Comparison of ENCODE assay signal across 9 cellular contexts in the genomic region with DNA sequence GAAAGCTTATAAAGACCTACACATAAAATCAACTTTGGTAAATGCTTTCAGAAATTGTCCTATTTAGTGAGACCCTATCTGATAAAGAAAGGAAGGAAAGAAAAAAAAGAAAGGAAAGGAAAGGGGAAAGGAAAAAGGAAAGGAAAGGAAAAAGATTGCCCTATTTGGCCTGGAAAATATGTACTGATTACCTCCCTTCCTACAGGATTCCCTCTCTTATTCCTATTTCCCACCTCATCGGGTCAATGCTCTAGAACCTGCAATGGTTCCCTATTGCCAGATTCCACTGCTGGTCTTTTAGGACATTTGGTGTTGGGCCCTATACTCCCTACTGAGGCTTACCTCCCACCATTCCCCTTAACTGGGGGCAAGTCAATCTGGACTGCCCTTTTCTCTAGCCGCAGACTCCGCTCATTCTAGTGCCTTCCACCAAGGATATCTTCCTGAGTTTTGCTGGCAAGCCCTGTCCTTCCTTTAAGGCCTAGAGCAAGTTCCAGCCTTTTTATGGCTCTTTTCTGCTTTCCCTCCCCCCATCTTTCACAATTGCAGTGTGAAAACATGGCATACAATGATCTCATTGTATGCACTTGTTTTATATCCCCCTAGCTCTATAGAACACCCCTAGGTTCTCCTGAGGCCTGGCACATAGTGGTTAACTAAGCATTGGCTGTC. TPM values are rescaled to one million over a fixed set of nuclear protein-coding genes. Genes with fewer than 3 reads are reported as not detected.
DNase-seq lines count a peak whose midpoint lies in the region; ATAC-seq and TF ChIP-seq lines count a peak whose summit lies in the region.
"Had no signal": no experiment of that assay in that cellular context is flagged by ENCODE, and none has a peak within 500 bp of the region (broad histone marks: within the 10 kb centered on the region; RNA-seq: fewer than 3 reads in every experiment).

No MANE protein-coding gene starts in this region.

- H3K27ac ChIP-seq in HCT116 (ENCODE audit: low read depth, low read length), result peak overlapping the region; percentile 90; the same call in 1 of the 2 replicates
- peak overlapping the region; percentile 98 for H3K27ac ChIP-seq in VCaP
- H3K27ac ChIP-seq in esophagus muscularis mucosa (replicated peaks in 1 of 4), result peak overlapping the region in 3 of 4 donors; percentile 98 to 100 (median 99)
- H3K27ac ChIP-seq in smooth muscle cell (ENCODE audit: low read depth), result peak overlapping the region; percentile 82

- TF ChIP-seq POLR2A in HCT116 (IDR thresholded peaks at IDR 0.05; ENCODE audit: borderline replicate concordance, extremely low read depth, insufficient read depth, insufficient read length) (no peak), esophagus muscularis mucosa (IDR thresholded peaks at IDR 0.05; ENCODE audit: low read depth) (no peak)

- no peak overlapping the region for H3K4me3 ChIP-seq in HCT116 (replicated peaks in 1 of 2; ENCODE audit: low read depth in 1 of 2, low read length in 2 of 2)
- no peak overlapping the region for H3K4me3 ChIP-seq in esophagus muscularis mucosa
- no peak overlapping the region for H3K4me3 ChIP-seq in smooth muscle cell

- intact Hi-C loops in HCT116 (cut with micrococcal nuclease), result loop anchor here (2.0 kb wide), 3 partner anchors 43 to 59 kb away; no protein-coding TSS in a partner anchor
- intact Hi-C loops in esophagus muscularis mucosa (cut with DNase I), result no loop called here

- 97% methylated on average over 3 of the region's 3 CpGs for WGBS in esophagus muscularis mucosa
- WGBS in smooth muscle cell (ENCODE audit: low lambda C conversion rate), result 92% methylated on average over 3 of the region's 3 CpGs

- CTCF ChIA-PET in HCT116 (lab: Charles Lee), result interaction anchor here (0.6 to 3.6 kb wide), 10 partner anchors 9 to 1891 kb away, joined by 3 to 17 read pairs (median 3); no protein-coding TSS in a partner anchor

- no peaks in the 10 kb centered on the region for H3K9me2 ChIP-seq in HCT116 (ENCODE audit: insufficient read depth)

- no TSS peak for BruUV-seq in HCT116 (replicated peaks; lab: Mats Ljungman, UMichigan)

- peaks cover 49% of the 10 kb centered on the region for H3F3A ChIP-seq in smooth muscle cell (ENCODE audit: low read depth)

- no peak for ATAC-seq in HCT116
- ATAC-seq in GM19395 (IDR thresholded peaks at IDR 0.05; ENCODE audit: unreplicated experiment), result no peak
- ATAC-seq in GM18498 (IDR thresholded peaks at IDR 0.05; ENCODE audit: unreplicated experiment), result no peak

- TF ChIP-seq EP300 in esophagus muscularis mucosa (IDR thresholded peaks at IDR 0.05), result no peak

- H3K27me3 ChIP-seq in HCT116 (ENCODE audit: insufficient read depth, low read length), result no peaks in the 10 kb centered on the region
- no peaks in the 10 kb centered on the region for H3K27me3 ChIP-seq in esophagus muscularis mucosa
- no peaks in the 10 kb centered on the region for H3K27me3 ChIP-seq in smooth muscle cell (ENCODE audit: low read depth)

- no peak for TF ChIP-seq RAD21 in HCT116 (IDR thresholded peaks at IDR 0.05; ENCODE audit: low read depth)

- H3K9ac ChIP-seq in HCT116 (ENCODE audit: low read length) (no peak overlapping the region), smooth muscle cell (ENCODE audit: low read depth) (no peak overlapping the region)

- H2AFZ ChIP-seq in HCT116 (ENCODE audit: low read depth, low read length, poor library complexity, severe bottlenecking) (no peak overlapping the region), smooth muscle cell (ENCODE audit: low read depth) (no peak overlapping the region)

- H3K4me1 ChIP-seq in HCT116 (ENCODE audit: control insufficient read depth in 1 of 2, insufficient read depth in 2 of 2, low read length in 2 of 2), result peaks cover 31 to 54% of the 10 kb centered on the region in 2 experiments
- peaks cover 14 to 33% (median 29%) of the 10 kb centered on the region in 4 donors for H3K4me1 ChIP-seq in esophagus muscularis mucosa
- H3K4me1 ChIP-seq in smooth muscle cell (ENCODE audit: low read depth), result peaks cover 10% of the 10 kb centered on the region

- no peak overlapping the region; the same call in 1 of the 2 replicates for H3K4me2 ChIP-seq in HCT116 (ENCODE audit: low read length)
- H3K4me2 ChIP-seq in smooth muscle cell, result no peak overlapping the region

- H4K20me1 ChIP-seq in HCT116 (ENCODE audit: insufficient read depth), result no peaks in the 10 kb centered on the region
- peaks cover 32% of the 10 kb centered on the region for H4K20me1 ChIP-seq in smooth muscle cell (ENCODE audit: low read depth)

- H3K79me2 ChIP-seq in HCT116 (ENCODE audit: insufficient read depth, low read length) (peaks cover 19% of the 10 kb centered on the region), smooth muscle cell (ENCODE audit: low read depth) (peaks cover 28% of the 10 kb centered on the region)

- no peaks in the 10 kb centered on the region for H3K9me3 ChIP-seq in HCT116 (ENCODE audit: control insufficient read depth in 1 of 2, insufficient read depth in 1 of 2, low read depth in 1 of 2, low read length in 2 of 2)
- H3K9me3 ChIP-seq in esophagus muscularis mucosa, result no peaks in the 10 kb centered on the region
- no peaks in the 10 kb centered on the region for H3K9me3 ChIP-seq in smooth muscle cell (replicated peaks; ENCODE audit: low read depth)

- DNase-seq in HCT116 (ENCODE audit: low read depth, low spot score) (no peak), esophagus muscularis mucosa (ENCODE audit: extremely low spot score) (no peak), smooth muscle cell (lab: John Stamatoyannopoulos, UW; ENCODE audit: unreplicated experiment) (no peak), AG08395 (ENCODE audit: low spot score) (no peak)
- DNase-seq: amygdala, NCI-H2029 had no signal

- peaks cover 8 to 13% of the 10 kb centered on the region in 2 experiments; a peak in 2 of 4 replicates for H3K36me3 ChIP-seq in HCT116 (ENCODE audit: control insufficient read depth in 1 of 2, insufficient read depth in 2 of 2, low read length in 2 of 2)
- peaks cover 13 to 27% (median 18%) of the 10 kb centered on the region in 4 donors for H3K36me3 ChIP-seq in esophagus muscularis mucosa
- H3K36me3 ChIP-seq in smooth muscle cell (ENCODE audit: low read depth), result no peaks in the 10 kb centered on the region

- POLR2A ChIA-PET in HCT116 (lab: Charles Lee), result interaction anchor here (0.6 to 13.5 kb wide), 9 partner anchors 14 to 427 kb away, joined by 3 to 371 read pairs (median 3); a partner anchor contains a TSS

- RAD21 ChIA-PET in HCT116 (lab: Charles Lee; ENCODE audit: low non-redundant PET in 1 of 2, low total read pairs in 2 of 2, uncharacterized antibody in 2 of 2, unreplicated experiment in 2 of 2), result interaction anchor here (0.5 to 1.2 kb wide), 3 partner anchors 42 to 54 kb away, joined by 3 to 4 read pairs (median 3); no protein-coding TSS in a partner anchor

- TF ChIP-seq CTCF in HCT116 (IDR thresholded peaks at IDR 0.05 in 2 of 3, conservative IDR thresholded peaks at IDR 0.05 in 1 of 3; ENCODE audit: borderline replicate concordance in 1 of 3, insufficient read depth in 1 of 3, low read depth in 2 of 3, low read length in 2 of 3), result no peak
- no peak for TF ChIP-seq CTCF in VCaP (conservative IDR thresholded peaks at IDR 0.05)
- TF ChIP-seq CTCF in esophagus muscularis mucosa (IDR thresholded peaks at IDR 0.05), result no peak
- no peak for TF ChIP-seq CTCF in smooth muscle cell (IDR thresholded peaks at IDR 0.05; ENCODE audit: borderline replicate concordance, insufficient read depth, poor library complexity, severe bottlenecking)

TF ChIP-seq in HCT116, 20 proteins besides CTCF, POLR2A, EP300 and RAD21:
- no peak for TF ChIP-seq ZNF274 (IDR thresholded peaks at IDR 0.05; ENCODE audit: low read depth, low read length)
- no peak for TF ChIP-seq TCF7L2 (IDR thresholded peaks at IDR 0.05; ENCODE audit: borderline replicate concordance, extremely low read depth, insufficient read depth, insufficient read length)
- TF ChIP-seq ZFX (IDR thresholded peaks at IDR 0.05), result 0 out of 2 replicates have a peak, but pooled peaks have one; percentile 17
- TF ChIP-seq SP1 (IDR thresholded peaks at IDR 0.05; ENCODE audit: low read depth), result no peak

RNA-seq across cellular contexts. Expression of a gene that starts 4.4 kb away (rescaled TPM):
- 462 TPM for total RNA-seq in HCT116 (2021; ENCODE audit: unreplicated experiment)
- polyA plus RNA-seq in HCT116 (2012), result 1,030 and 1,103 TPM in 2 replicates
- 100 to 1,000 TPM in 3 of 4 donors, 10 to 100 TPM in 1; 77.4 to 247 (median 146) TPM for total RNA-seq in esophagus muscularis mucosa
- 161 and 198 TPM in 2 replicates for total RNA-seq in smooth muscle cell
- 248 and 299 TPM in 2 replicates for polyA plus RNA-seq in smooth muscle cell
